In the genomic region with DNA sequence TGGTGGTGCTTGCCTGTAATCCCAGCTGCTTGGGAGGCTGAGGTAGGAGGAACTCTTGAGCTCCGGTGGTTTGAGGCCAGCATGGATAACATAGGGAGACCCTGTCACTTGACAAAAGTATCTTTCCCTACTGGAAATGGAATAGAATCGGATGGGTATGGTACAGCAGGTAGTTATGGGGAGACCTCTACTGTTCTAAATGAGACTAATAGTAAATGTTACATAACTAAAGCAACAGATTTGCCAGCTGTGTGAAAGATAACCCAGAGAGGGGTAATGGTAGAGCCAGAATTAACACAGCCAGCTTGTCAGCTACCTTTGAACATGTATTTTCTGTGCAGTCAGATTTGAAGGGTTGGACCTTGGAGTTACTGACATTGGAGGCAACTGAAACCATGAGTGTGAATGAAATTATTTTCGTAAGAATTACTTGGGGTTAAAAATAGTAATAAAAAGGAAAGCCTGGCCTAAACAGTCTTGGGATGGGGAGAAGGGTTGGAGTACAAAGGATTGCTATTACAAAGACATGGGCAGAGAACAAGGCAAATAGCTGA, we compare ENCODE assay signal across 1 cellular context.
TF ChIP-seq lines count a peak whose summit lies in the region.

No MANE protein-coding gene starts in this region.

TF ChIP-seq in WTC11, 78 proteins besides CTCF, POLR2A, EP300 and RAD21 (continued from another document):
- TF ChIP-seq, protein P1, sequence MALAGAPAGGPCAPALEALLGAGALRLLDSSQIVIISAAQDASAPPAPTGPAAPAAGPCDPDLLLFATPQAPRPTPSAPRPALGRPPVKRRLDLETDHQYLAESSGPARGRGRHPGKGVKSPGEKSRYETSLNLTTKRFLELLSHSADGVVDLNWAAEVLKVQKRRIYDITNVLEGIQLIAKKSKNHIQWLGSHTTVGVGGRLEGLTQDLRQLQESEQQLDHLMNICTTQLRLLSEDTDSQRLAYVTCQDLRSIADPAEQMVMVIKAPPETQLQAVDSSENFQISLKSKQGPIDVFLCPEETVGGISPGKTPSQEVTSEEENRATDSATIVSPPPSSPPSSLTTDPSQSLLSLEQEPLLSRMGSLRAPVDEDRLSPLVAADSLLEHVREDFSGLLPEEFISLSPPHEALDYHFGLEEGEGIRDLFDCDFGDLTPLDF (CRISPR knock-in tag; IDR thresholded peaks at IDR 0.05) = no peak
- TF ChIP-seq, protein P2, sequence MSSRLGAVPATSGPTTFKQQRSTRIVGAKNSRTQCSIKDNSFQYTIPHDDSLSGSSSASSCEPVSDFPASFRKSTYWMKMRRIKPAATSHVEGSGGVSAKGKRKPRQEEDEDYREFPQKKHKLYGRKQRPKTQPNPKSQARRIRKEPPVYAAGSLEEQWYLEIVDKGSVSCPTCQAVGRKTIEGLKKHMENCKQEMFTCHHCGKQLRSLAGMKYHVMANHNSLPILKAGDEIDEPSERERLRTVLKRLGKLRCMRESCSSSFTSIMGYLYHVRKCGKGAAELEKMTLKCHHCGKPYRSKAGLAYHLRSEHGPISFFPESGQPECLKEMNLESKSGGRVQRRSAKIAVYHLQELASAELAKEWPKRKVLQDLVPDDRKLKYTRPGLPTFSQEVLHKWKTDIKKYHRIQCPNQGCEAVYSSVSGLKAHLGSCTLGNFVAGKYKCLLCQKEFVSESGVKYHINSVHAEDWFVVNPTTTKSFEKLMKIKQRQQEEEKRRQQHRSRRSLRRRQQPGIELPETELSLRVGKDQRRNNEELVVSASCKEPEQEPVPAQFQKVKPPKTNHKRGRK (CRISPR knock-in tag; IDR thresholded peaks at IDR 0.05; ENCODE audit: borderline replicate concordance) = no peak
- TF ChIP-seq TCF7 (CRISPR knock-in tag; IDR thresholded peaks at IDR 0.05; ENCODE audit: low read depth) (no peak), MYBL2 (CRISPR knock-in tag; IDR thresholded peaks at IDR 0.05) (no peak), ZNF121 (CRISPR knock-in tag; IDR thresholded peaks at IDR 0.05) (no peak), ZNF671 (CRISPR knock-in tag; IDR thresholded peaks at IDR 0.05) (no peak), MXD4 (CRISPR knock-in tag; IDR thresholded peaks at IDR 0.05; ENCODE audit: borderline replicate concordance) (no peak), RORB (CRISPR knock-in tag; IDR thresholded peaks at IDR 0.05) (no peak), IRF2 (CRISPR knock-in tag; IDR thresholded peaks at IDR 0.05; ENCODE audit: borderline replicate concordance, low read depth) (no peak), JUN (CRISPR knock-in tag; IDR thresholded peaks at IDR 0.05) (no peak), ZNF317 (CRISPR knock-in tag; IDR thresholded peaks at IDR 0.05; ENCODE audit: borderline replicate concordance, low read depth) (no peak)
- TF ChIP-seq, protein P3, sequence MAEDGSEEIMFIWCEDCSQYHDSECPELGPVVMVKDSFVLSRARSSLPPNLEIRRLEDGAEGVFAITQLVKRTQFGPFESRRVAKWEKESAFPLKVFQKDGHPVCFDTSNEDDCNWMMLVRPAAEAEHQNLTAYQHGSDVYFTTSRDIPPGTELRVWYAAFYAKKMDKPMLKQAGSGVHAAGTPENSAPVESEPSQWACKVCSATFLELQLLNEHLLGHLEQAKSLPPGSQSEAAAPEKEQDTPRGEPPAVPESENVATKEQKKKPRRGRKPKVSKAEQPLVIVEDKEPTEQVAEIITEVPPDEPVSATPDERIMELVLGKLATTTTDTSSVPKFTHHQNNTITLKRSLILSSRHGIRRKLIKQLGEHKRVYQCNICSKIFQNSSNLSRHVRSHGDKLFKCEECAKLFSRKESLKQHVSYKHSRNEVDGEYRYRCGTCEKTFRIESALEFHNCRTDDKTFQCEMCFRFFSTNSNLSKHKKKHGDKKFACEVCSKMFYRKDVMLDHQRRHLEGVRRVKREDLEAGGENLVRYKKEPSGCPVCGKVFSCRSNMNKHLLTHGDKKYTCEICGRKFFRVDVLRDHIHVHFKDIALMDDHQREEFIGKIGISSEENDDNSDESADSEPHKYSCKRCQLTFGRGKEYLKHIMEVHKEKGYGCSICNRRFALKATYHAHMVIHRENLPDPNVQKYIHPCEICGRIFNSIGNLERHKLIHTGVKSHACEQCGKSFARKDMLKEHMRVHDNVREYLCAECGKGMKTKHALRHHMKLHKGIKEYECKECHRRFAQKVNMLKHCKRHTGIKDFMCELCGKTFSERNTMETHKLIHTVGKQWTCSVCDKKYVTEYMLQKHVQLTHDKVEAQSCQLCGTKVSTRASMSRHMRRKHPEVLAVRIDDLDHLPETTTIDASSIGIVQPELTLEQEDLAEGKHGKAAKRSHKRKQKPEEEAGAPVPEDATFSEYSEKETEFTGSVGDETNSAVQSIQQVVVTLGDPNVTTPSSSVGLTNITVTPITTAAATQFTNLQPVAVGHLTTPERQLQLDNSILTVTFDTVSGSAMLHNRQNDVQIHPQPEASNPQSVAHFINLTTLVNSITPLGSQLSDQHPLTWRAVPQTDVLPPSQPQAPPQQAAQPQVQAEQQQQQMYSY (CRISPR knock-in tag; IDR thresholded peaks at IDR 0.05) = no peak
- TF ChIP-seq, protein P4, sequence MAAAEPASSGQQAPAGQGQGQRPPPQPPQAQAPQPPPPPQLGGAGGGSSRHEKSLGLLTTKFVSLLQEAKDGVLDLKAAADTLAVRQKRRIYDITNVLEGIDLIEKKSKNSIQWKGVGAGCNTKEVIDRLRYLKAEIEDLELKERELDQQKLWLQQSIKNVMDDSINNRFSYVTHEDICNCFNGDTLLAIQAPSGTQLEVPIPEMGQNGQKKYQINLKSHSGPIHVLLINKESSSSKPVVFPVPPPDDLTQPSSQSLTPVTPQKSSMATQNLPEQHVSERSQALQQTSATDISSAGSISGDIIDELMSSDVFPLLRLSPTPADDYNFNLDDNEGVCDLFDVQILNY (CRISPR knock-in tag; IDR thresholded peaks at IDR 0.05) = no peak
